ENCODE assay signal across 35 cellular contexts in genomic region chr3:116667324-116667723, GRCh38. TPM values are rescaled to one million over a fixed set of nuclear protein-coding genes. Genes with fewer than 3 reads are reported as not detected.
"Had no signal": no experiment of that assay in that cellular context is flagged by ENCODE, and none has a peak within 500 bp of the region (broad histone marks: within the 10 kb centered on the region; RNA-seq: fewer than 3 reads in every experiment).

No MANE protein-coding gene starts in this region.

- H3K36me3 ChIP-seq: neural progenitor cell, ovary, right lobe of liver, spleen, thoracic aorta, thyroid gland, transverse colon, upper lobe of right lung, uterus had no signal

- H3K4me3 ChIP-seq: neural progenitor cell, ovary, psoas muscle, right lobe of liver, skin epidermis, smooth muscle cell, spleen, thoracic aorta, thyroid gland, transverse colon, upper lobe of right lung, uterus had no signal

- H3K27ac ChIP-seq: neural progenitor cell, ovary, parathyroid adenoma, psoas muscle, right lobe of liver, skin epidermis, spleen, thoracic aorta, thyroid gland, transverse colon, upper lobe of right lung, uterus had no signal

- H3K4me2 ChIP-seq: neural progenitor cell, smooth muscle cell had no signal

- ATAC-seq: naive thymus-derived CD4-positive, alpha-beta T cell; natural killer cell; psoas muscle; right cardiac atrium; right lobe of liver; stimulated activated memory B cell treated with anti-CD40 and anti-IgM and Interleukin-4, amounts not matched to agents 10 μg/mL and 1 μg/mL and 100 μg/mL, for 72 hours; stimulated activated naive CD8-positive, alpha-beta T cell treated with anti-CD3 and anti-CD28 coated beads, Interleukin-15, amount 100 ng/mL, for 72 hours; stimulated activated naive CD8-positive, alpha-beta T cell treated with anti-CD3 and anti-CD28 coated beads, Interleukin-15, Interleukin-2, amounts not matched to agents 100 U/mL and 50 U/mL, for 24 hours; upper lobe of right lung had no signal

- H3K4me3 Mint-ChIP-seq: naive thymus-derived CD4-positive, alpha-beta T cell; natural killer cell; nephron; neural progenitor cell; stimulated activated memory B cell treated with anti-CD40 and anti-IgM and Interleukin-4, amounts not matched to agents 10 μg/mL and 1 μg/mL and 100 μg/mL, for 72 hours; stimulated activated naive CD8-positive, alpha-beta T cell treated with anti-CD3 and anti-CD28 coated beads, Interleukin-15, amount 100 ng/mL, for 72 hours; type B pancreatic cell had no signal

- H3K79me2 ChIP-seq: parathyroid adenoma had no signal

- H2AFZ ChIP-seq: neural progenitor cell, parathyroid adenoma had no signal

- H3K9me3 ChIP-seq: ovary, psoas muscle, right lobe of liver, thoracic aorta, thyroid gland, transverse colon, upper lobe of right lung, uterus had no signal

- DNase-seq: naive thymus-derived CD4-positive, alpha-beta T cell; natural killer cell; occipital lobe; ovary; posterior cingulate gyrus; psoas muscle; right cardiac atrium; right lobe of liver; spleen; stimulated activated CD4-positive, alpha-beta T cell treated with anti-CD3 and anti-CD28 coated beads, Interleukin-12 subunit alpha, Interleukin-12 subunit beta, amount 100 ng/mL, for 4 hours; stimulated activated CD4-positive, alpha-beta T cell treated with anti-CD3 and anti-CD28 coated beads, Interleukin-1b, Interleukin-23, amount 100 ng/mL, for 48 hours; stimulated activated CD4-positive, alpha-beta T cell treated with anti-CD3 and anti-CD28 coated beads, Interleukin-4, amount 100 ng/mL, for 1 hour; stimulated activated CD4-positive, alpha-beta T cell treated with anti-CD3 and anti-CD28 coated beads, Interleukin-4, amount 100 ng/mL, for 4 hours; stimulated activated CD8-positive, alpha-beta memory T cell treated with anti-CD3 and anti-CD28 coated beads, Interleukin-4, amount 100 ng/mL, for 48 hours; stimulated activated naive CD4-positive, alpha-beta T cell; stimulated activated naive CD8-positive, alpha-beta T cell treated with anti-CD3 and anti-CD28 coated beads, Interleukin-15, amount 100 ng/mL, for 72 hours; stimulated activated naive CD8-positive, alpha-beta T cell treated with anti-CD3 and anti-CD28 coated beads, Interleukin-15, Interleukin-2, amounts not matched to agents 100 U/mL and 50 U/mL, for 24 hours; thyroid gland; transverse colon; upper lobe of right lung; uterus had no signal

- H3K4me1 Mint-ChIP-seq: naive thymus-derived CD4-positive, alpha-beta T cell; natural killer cell; stimulated activated memory B cell treated with anti-CD40 and anti-IgM and Interleukin-4, amounts not matched to agents 10 μg/mL and 1 μg/mL and 100 μg/mL, for 72 hours; stimulated activated naive CD8-positive, alpha-beta T cell treated with anti-CD3 and anti-CD28 coated beads, Interleukin-15, amount 100 ng/mL, for 72 hours had no signal

- H3K36me3 Mint-ChIP-seq: naive thymus-derived CD4-positive, alpha-beta T cell; natural killer cell; neural progenitor cell; stimulated activated memory B cell treated with anti-CD40 and anti-IgM and Interleukin-4, amounts not matched to agents 10 μg/mL and 1 μg/mL and 100 μg/mL, for 72 hours; type B pancreatic cell had no signal

- H3K27ac Mint-ChIP-seq: naive thymus-derived CD4-positive, alpha-beta T cell; natural killer cell; nephron; neural progenitor cell; progenitor cell of endocrine pancreas; stimulated activated memory B cell treated with anti-CD40 and anti-IgM and Interleukin-4, amounts not matched to agents 10 μg/mL and 1 μg/mL and 100 μg/mL, for 72 hours; stimulated activated naive CD8-positive, alpha-beta T cell treated with anti-CD3 and anti-CD28 coated beads, Interleukin-15, amount 100 ng/mL, for 72 hours; type B pancreatic cell had no signal

- H3K27me3 ChIP-seq: neural progenitor cell, ovary, right lobe of liver, spleen, thyroid gland, transverse colon, upper lobe of right lung, uterus had no signal

- H3K4me1 ChIP-seq: parathyroid adenoma, psoas muscle, right lobe of liver, spleen, thyroid gland, transverse colon, upper lobe of right lung, uterus had no signal

- H3K27me3 Mint-ChIP-seq: naive thymus-derived CD4-positive, alpha-beta T cell; progenitor cell of endocrine pancreas; stimulated activated memory B cell treated with anti-CD40 and anti-IgM and Interleukin-4, amounts not matched to agents 10 μg/mL and 1 μg/mL and 100 μg/mL, for 72 hours; type B pancreatic cell had no signal

- H3K9me3 Mint-ChIP-seq: nephron, neural progenitor cell, type B pancreatic cell had no signal

- H3K9ac ChIP-seq: neural progenitor cell, parathyroid adenoma had no signal

RNA-seq across cellular contexts. Expression of gene TUSC7, which starts 42.3 kb away (rescaled TPM):
- total RNA-seq: naive thymus-derived CD4-positive, alpha-beta T cell; natural killer cell; occipital lobe; osteoblast; ovary; progenitor cell of endocrine pancreas; psoas muscle; renal cortical epithelial cell; right cardiac atrium; right lobe of liver; smooth muscle cell; spleen; subcutaneous adipose tissue; thoracic aorta; thyroid gland; transverse colon; upper lobe of right lung; urinary bladder; uterus had no signal
- polyA plus RNA-seq: naive thymus-derived CD4-positive, alpha-beta T cell; neural cell; ovary; psoas muscle; right cardiac atrium; spleen; urinary bladder had no signal
